In the genomic region with DNA sequence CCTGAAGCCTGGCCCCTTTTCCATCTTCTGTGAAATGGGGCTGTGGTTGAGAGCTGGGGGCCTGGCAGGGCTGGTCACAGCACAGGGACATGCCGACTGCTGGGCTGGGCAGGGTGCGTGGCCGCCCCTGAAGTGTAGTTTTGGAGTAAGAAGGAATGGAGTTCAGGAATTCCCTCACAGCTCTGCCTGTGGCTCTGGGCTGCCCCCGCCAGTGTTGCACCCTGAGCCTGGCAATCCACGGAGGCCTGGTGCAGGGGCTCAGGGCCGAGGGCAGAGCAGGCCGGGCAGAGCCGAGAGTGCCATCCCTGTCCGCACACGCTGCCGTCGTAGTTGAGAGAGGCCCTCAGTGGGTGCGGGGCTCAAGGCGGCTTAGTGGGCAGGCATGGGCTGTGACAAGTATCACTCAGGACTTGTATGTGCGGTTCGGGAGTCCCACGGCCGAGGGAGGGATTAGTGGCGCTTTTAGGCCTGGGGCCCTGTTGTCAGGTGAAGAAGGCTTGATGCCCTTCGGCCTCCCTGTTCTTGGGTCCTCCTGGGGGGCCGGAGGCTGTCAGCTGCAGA, we compare ENCODE assay signal across 1 cellular context.
TF ChIP-seq lines count a peak whose summit lies in the region.

No MANE protein-coding gene starts in this region.

TF ChIP-seq in H1, 55 proteins besides CTCF, POLR2A, EP300 and RAD21:
- TF ChIP-seq MAFK (IDR thresholded peaks at IDR 0.05; ENCODE audit: low read depth, low read length): no peak
- TF ChIP-seq PHF8 (conservative IDR thresholded peaks at IDR 0.05; ENCODE audit: low read depth, low read length): no peak
TF ChIP-seq in H1: peak in this region for 0.
